ENCODE assay signal across 26 cellular contexts in the genomic region with DNA sequence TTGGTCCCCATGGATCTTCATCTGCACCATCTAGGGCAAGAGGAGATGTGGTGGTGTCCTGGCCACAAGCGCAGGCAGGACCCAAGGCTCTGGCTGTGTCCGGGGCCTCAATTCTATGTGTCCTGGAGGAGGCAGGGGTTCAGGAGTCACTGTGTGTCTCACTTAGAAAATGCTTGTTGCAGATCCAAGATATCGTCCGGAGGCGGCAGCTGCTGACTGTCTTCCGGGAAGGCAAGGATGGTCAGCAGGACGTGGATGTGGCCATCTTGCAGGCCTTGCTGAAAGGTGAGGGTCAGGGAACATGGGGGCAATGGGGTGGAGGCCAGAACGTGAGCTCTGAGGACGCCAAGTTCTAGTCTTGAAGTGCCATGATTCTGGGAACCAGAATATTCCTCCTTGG.
"Had no signal": no experiment of that assay in that cellular context is flagged by ENCODE, and none has a peak within 500 bp of the region (broad histone marks: within the 10 kb centered on the region; RNA-seq: fewer than 3 reads in every experiment).

No MANE protein-coding gene starts in this region.

- DNase-seq: activated CD4-positive, alpha-beta memory T cell treated with anti-CD3 and anti-CD28 coated beads for 36 hours; activated CD4-positive, alpha-beta T cell treated with anti-CD3 and anti-CD28 coated beads for 1 hour; activated CD4-positive, alpha-beta T cell treated with anti-CD3 and anti-CD28 coated beads, Interleukin-2, amount 10 ng/mL, durations not matched to agents 7 days and 5 days; activated CD8-positive, alpha-beta memory T cell treated with anti-CD3 and anti-CD28 coated beads, Interleukin-2, amount 50 U/mL, for 4 hours; activated effector memory CD4-positive, alpha-beta T cell treated with anti-CD3 and anti-CD28 coated beads, Interleukin-2, amount 50 U/mL, for 16 hours; activated naive CD4-positive, alpha-beta T cell treated with Interleukin-2 at 50 U/mL for 16 hours; activated naive CD8-positive, alpha-beta T cell treated with anti-CD3 and anti-CD28 coated beads, Interleukin-2, amount 50 U/mL, for 24 hours; amniotic stem cell; Kasumi-1; KBM-7; NCI-H1048; NCI-H146; NCI-H187 treated with DMSO at 0.1 percent for 48 hours; NCI-H2081 treated with DMSO at 0.1 percent for 48 hours; NCI-H446; NCI-H524; SHP77; T-helper 9 cell had no signal

- H3K27me3 Mint-ChIP-seq: activated CD4-positive, alpha-beta memory T cell treated with anti-CD3 and anti-CD28 coated beads for 36 hours; activated CD4-positive, alpha-beta T cell treated with anti-CD3 and anti-CD28 coated beads, Interleukin-2, amount 10 ng/mL, durations not matched to agents 7 days and 5 days; activated naive CD8-positive, alpha-beta T cell treated with anti-CD3 and anti-CD28 coated beads, Interleukin-2, amount 50 U/mL, for 24 hours had no signal

- H3K27me3 ChIP-seq: Peyer's patch, SJSA1 had no signal

- H3K36me3 ChIP-seq: Peyer's patch, SJSA1 had no signal

- H3K4me3 Mint-ChIP-seq: activated CD4-positive, alpha-beta memory T cell treated with anti-CD3 and anti-CD28 coated beads for 36 hours; activated CD4-positive, alpha-beta T cell treated with anti-CD3 and anti-CD28 coated beads, Interleukin-2, amount 10 ng/mL, durations not matched to agents 7 days and 5 days; activated naive CD8-positive, alpha-beta T cell treated with anti-CD3 and anti-CD28 coated beads, Interleukin-2, amount 50 U/mL, for 24 hours; activated T-helper 1 cell treated with anti-CD3 and anti-CD28 coated beads, Interleukin-12 subunit alpha, Interleukin-12 subunit beta, Interleukin-2, Interleukin-4 antibody, amounts not matched to agents 30 ng/mL and 10 ng/mL and 1 ng/mL, durations not matched to agents 14 hours and 24 hours and 36 hours; brain; T-helper 1 cell treated with Interleukin-12 subunit alpha and Interleukin-12 subunit beta and Interleukin-4 antibody, amounts not matched to agents 30 μg/mL and 1 μg/mL, for 36 hours; WTC11 had no signal

- ATAC-seq: activated naive CD4-positive, alpha-beta T cell treated with anti-CD3 and anti-CD28 coated beads, Interleukin-2, amount 50 U/mL, for 72 hours; activated naive CD8-positive, alpha-beta T cell treated with anti-CD3 and anti-CD28 coated beads, Interleukin-2, amount 50 U/mL, for 24 hours; WTC11 had no signal

- H3K4me1 Mint-ChIP-seq: activated CD4-positive, alpha-beta T cell treated with anti-CD3 and anti-CD28 coated beads, Interleukin-2, amount 10 ng/mL, durations not matched to agents 7 days and 5 days; activated naive CD8-positive, alpha-beta T cell treated with anti-CD3 and anti-CD28 coated beads, Interleukin-2, amount 50 U/mL, for 24 hours had no signal

- H3K27ac Mint-ChIP-seq: activated CD4-positive, alpha-beta memory T cell treated with anti-CD3 and anti-CD28 coated beads for 36 hours; activated CD4-positive, alpha-beta T cell treated with anti-CD3 and anti-CD28 coated beads, Interleukin-2, amount 10 ng/mL, durations not matched to agents 7 days and 5 days; activated naive CD8-positive, alpha-beta T cell treated with anti-CD3 and anti-CD28 coated beads, Interleukin-2, amount 50 U/mL, for 24 hours; activated T-helper 1 cell treated with anti-CD3 and anti-CD28 coated beads, Interleukin-12 subunit alpha, Interleukin-12 subunit beta, Interleukin-2, Interleukin-4 antibody, amounts not matched to agents 30 ng/mL and 10 ng/mL and 1 ng/mL, durations not matched to agents 14 hours and 24 hours and 36 hours; brain; T-helper 1 cell treated with Interleukin-12 subunit alpha and Interleukin-12 subunit beta and Interleukin-4 antibody, amounts not matched to agents 30 μg/mL and 1 μg/mL, for 36 hours; WTC11 had no signal

- H3K9me3 ChIP-seq: SJSA1 had no signal

- H3K27ac ChIP-seq: Peyer's patch, RWPE1, SJSA1 had no signal

- H3K36me3 Mint-ChIP-seq: brain had no signal

- H3K4me3 ChIP-seq: Peyer's patch, SJSA1 had no signal

- H3K4me1 ChIP-seq: Peyer's patch, SJSA1 had no signal
